In the genomic region with DNA sequence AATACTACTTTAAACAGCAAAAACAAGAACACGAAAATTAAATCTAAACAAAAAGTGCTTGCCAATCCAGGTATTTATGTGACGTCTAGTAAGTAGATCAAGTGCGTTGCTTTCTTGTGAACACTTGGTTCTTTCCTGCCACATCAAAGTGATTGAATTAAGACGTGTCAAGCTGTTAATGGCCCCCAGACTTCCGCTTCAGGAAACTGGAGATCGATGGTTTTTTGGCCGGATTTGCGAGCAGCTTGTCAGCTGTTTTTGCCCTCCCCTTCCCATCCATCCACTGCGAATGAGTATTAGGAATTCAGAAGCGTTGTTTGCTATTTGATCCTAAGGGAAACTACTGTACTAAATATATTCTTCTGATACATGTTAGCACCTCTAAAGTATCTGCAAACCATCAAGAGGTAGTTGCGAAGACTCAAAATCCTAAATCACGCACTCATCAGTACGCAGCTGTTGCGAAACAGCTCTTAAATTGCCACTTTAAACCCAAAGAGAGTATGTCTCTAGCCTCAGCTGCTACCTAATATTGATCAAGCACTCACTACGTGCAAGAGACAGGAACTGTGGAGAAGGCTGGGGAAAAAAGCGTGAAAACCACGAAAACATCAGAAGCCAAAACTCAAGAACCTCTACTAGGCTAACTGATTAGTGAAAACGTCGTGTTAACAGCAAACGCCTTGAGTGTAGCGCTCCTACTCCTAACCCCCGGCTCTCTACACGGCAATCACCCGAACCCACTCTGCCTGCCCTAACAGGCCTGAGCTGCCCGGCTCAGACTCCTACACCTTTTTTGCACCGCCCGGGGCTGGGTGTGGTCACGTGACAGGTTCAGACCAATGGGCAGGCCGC, we compare ENCODE assay signal across 1 cellular context.
TF ChIP-seq lines count a peak whose summit lies in the region.

No MANE protein-coding gene starts in this region.

TF ChIP-seq in K562, 482 proteins besides CTCF, POLR2A, EP300 and RAD21:
- no peak for TF ChIP-seq TRIM28 (IDR thresholded peaks at IDR 0.05)
- no peak for TF ChIP-seq CCAR2 (IDR thresholded peaks at IDR 0.05; ENCODE audit: low read depth, low read length)
- TF ChIP-seq, protein P1, sequence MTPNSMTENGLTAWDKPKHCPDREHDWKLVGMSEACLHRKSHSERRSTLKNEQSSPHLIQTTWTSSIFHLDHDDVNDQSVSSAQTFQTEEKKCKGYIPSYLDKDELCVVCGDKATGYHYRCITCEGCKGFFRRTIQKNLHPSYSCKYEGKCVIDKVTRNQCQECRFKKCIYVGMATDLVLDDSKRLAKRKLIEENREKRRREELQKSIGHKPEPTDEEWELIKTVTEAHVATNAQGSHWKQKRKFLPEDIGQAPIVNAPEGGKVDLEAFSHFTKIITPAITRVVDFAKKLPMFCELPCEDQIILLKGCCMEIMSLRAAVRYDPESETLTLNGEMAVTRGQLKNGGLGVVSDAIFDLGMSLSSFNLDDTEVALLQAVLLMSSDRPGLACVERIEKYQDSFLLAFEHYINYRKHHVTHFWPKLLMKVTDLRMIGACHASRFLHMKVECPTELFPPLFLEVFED (CRISPR knock-in tag; conservative IDR thresholded peaks at IDR 0.05) = no peak
- TF ChIP-seq, protein P2, sequence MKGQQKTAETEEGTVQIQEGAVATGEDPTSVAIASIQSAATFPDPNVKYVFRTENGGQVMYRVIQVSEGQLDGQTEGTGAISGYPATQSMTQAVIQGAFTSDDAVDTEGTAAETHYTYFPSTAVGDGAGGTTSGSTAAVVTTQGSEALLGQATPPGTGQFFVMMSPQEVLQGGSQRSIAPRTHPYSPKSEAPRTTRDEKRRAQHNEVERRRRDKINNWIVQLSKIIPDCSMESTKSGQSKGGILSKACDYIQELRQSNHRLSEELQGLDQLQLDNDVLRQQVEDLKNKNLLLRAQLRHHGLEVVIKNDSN (CRISPR knock-in tag; IDR thresholded peaks at IDR 0.05) = peak; percentile 53; the same call in 1 of the 2 replicates
- peak; percentile 22 for TF ChIP-seq NFYB (IDR thresholded peaks at IDR 0.05; ENCODE audit: extremely low read depth, insufficient read length)
- peak; percentile 39; the same call in 1 of the 2 replicates for TF ChIP-seq CBFA2T2 (conservative IDR thresholded peaks at IDR 0.05)
- TF ChIP-seq RAD51 (IDR thresholded peaks at IDR 0.05; ENCODE audit: borderline replicate concordance, low read depth) = peak; percentile 82
- TF ChIP-seq TOE1 (IDR thresholded peaks at IDR 0.05; ENCODE audit: borderline replicate concordance) = peak; percentile 41; the same call in 1 of the 2 replicates
- no peak for TF ChIP-seq TOE1 (CRISPR knock-in tag; IDR thresholded peaks at IDR 0.05; ENCODE audit: borderline replicate concordance, low read depth)
- TF ChIP-seq, protein P3, sequence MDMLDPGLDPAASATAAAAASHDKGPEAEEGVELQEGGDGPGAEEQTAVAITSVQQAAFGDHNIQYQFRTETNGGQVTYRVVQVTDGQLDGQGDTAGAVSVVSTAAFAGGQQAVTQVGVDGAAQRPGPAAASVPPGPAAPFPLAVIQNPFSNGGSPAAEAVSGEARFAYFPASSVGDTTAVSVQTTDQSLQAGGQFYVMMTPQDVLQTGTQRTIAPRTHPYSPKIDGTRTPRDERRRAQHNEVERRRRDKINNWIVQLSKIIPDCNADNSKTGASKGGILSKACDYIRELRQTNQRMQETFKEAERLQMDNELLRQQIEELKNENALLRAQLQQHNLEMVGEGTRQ (CRISPR knock-in tag; IDR thresholded peaks at IDR 0.05) = peak; percentile 63
- no peak for TF ChIP-seq FOXK1 (CRISPR knock-in tag; IDR thresholded peaks at IDR 0.05; ENCODE audit: borderline replicate concordance)
- TF ChIP-seq CEBPB (tag; IDR thresholded peaks at IDR 0.05) = peak; percentile 82
- no peak for TF ChIP-seq ZC3H11A (IDR thresholded peaks at IDR 0.05; ENCODE audit: low read depth, low read length)
